In genomic region chr2:210475726-210476125, GRCh38 we compare ENCODE assay signal across 8 cellular contexts. TPM values are rescaled to one million over a fixed set of nuclear protein-coding genes. Genes with fewer than 3 reads are reported as not detected.
DNase-seq lines count a peak whose midpoint lies in the region; ATAC-seq and TF ChIP-seq lines count a peak whose summit lies in the region.

No MANE protein-coding gene starts in this region.

- POLR2A ChIA-PET in activated CD4-positive, alpha-beta T cell treated with anti-CD3 and anti-CD28 coated beads for 36 hours (lab: Charles Lee) = no interaction called here
- POLR2A ChIA-PET in activated B cell treated with CpG ODN at 0.5 μM for 24 hours (lab: Charles Lee) = interaction anchor here (0.6 to 3.3 kb wide), 2 partner anchors 13 to 952 kb away, joined by 3 to 13 read pairs; no protein-coding TSS in a partner anchor

- CTCF ChIA-PET in activated CD4-positive, alpha-beta T cell treated with anti-CD3 and anti-CD28 coated beads for 36 hours (lab: Charles Lee) = interaction anchor here (1.0 kb wide), 1 partner anchor 13 kb away, joined by 3 read pairs; no protein-coding TSS in a partner anchor
- CTCF ChIA-PET in activated B cell treated with CpG ODN at 0.5 μM for 24 hours (lab: Charles Lee) = interaction anchor here (0.6 to 1.7 kb wide), 3 partner anchors 27 to 245 kb away, joined by 3 to 8 read pairs (median 3); no protein-coding TSS in a partner anchor

- no peak for ATAC-seq in activated CD4-positive, alpha-beta T cell treated with anti-CD3 and anti-CD28 coated beads for 36 hours
- ATAC-seq in activated B cell treated with CpG ODN at 0.5 μM for 24 hours (ENCODE audit: low read depth) (no peak), GM18519 (IDR thresholded peaks at IDR 0.05; ENCODE audit: low FRiP score, unreplicated experiment) (no peak)

- peak overlapping the region; percentile 68 for H3K27ac Mint-ChIP-seq in activated CD4-positive, alpha-beta T cell treated with anti-CD3 and anti-CD28 coated beads for 36 hours
- H3K27ac Mint-ChIP-seq in activated B cell treated with CpG ODN at 0.5 μM for 24 hours = peak overlapping the region; percentile 62

- H3K4me3 ChIP-seq in iPS-18a (ENCODE audit: low read length) = peak overlapping the region; percentile 80

- H3K27ac ChIP-seq in iPS-18a (ENCODE audit: low read length) (no peak overlapping the region), substantia nigra (ENCODE audit: low read depth, low read length, poor library complexity, severe bottlenecking) (peak overlapping the region; percentile 92)

- no peak for DNase-seq in activated CD4-positive, alpha-beta T cell treated with anti-CD3 and anti-CD28 coated beads for 36 hours
- no peak for DNase-seq in activated CD4-positive, alpha-beta T cell treated with anti-CD3 and anti-CD28 coated beads, Interleukin-2, amount 50 U/mL, for 48 hours
- DNase-seq in activated B cell treated with CpG ODN at 0.5 μM for 24 hours (no peak), substantia nigra (lab: John Stamatoyannopoulos, UW) (no peak)
- no peak for DNase-seq in stimulated activated CD8-positive, alpha-beta memory T cell treated with anti-CD3 and anti-CD28 coated beads, Interleukin-4, amount 100 ng/mL, for 48 hours
- no peak for DNase-seq in stimulated activated CD4-positive, alpha-beta T cell treated with anti-CD3 and anti-CD28 coated beads, Interleukin-12 subunit alpha, Interleukin-12 subunit beta, amount 100 ng/mL, for 4 hours

- no peaks in the 10 kb centered on the region for H3K27me3 Mint-ChIP-seq in activated CD4-positive, alpha-beta T cell treated with anti-CD3 and anti-CD28 coated beads for 36 hours
- no peaks in the 10 kb centered on the region for H3K27me3 Mint-ChIP-seq in activated B cell treated with CpG ODN at 0.5 μM for 24 hours

- H3K4me1 Mint-ChIP-seq in activated CD4-positive, alpha-beta T cell treated with anti-CD3 and anti-CD28 coated beads for 36 hours = peaks cover 44% of the 10 kb centered on the region
- peaks cover 31% of the 10 kb centered on the region for H3K4me1 Mint-ChIP-seq in activated B cell treated with CpG ODN at 0.5 μM for 24 hours

- H3K4me3 Mint-ChIP-seq in activated CD4-positive, alpha-beta T cell treated with anti-CD3 and anti-CD28 coated beads for 36 hours = peak overlapping the region; percentile 97
- H3K4me3 Mint-ChIP-seq in activated B cell treated with CpG ODN at 0.5 μM for 24 hours = peak overlapping the region; percentile 72

- H3K27me3 ChIP-seq in iPS-18a (ENCODE audit: control insufficient read depth, insufficient read depth, low read length) = no peaks in the 10 kb centered on the region

- H3K9ac ChIP-seq in iPS-18a (ENCODE audit: low read length) = peak overlapping the region; percentile 87

- peaks cover 30% of the 10 kb centered on the region for H3K36me3 Mint-ChIP-seq in activated CD4-positive, alpha-beta T cell treated with anti-CD3 and anti-CD28 coated beads for 36 hours (ENCODE audit: low read depth)
- H3K36me3 Mint-ChIP-seq in activated B cell treated with CpG ODN at 0.5 μM for 24 hours (ENCODE audit: low read depth) = peaks cover 28% of the 10 kb centered on the region

- peaks cover 16% of the 10 kb centered on the region for H3K36me3 ChIP-seq in iPS-18a (ENCODE audit: control insufficient read depth, low read depth, low read length)

- peaks cover 5% of the 10 kb centered on the region for H3K4me1 ChIP-seq in iPS-18a (ENCODE audit: control insufficient read depth, low read depth, low read length)

- intact Hi-C loops in activated CD4-positive, alpha-beta T cell treated with anti-CD3 and anti-CD28 coated beads for 36 hours (cut with DNase I, micrococcal nuclease) = loop anchor here (1.0 to 5.0 kb wide), 4 partner anchors 303 to 473 kb away; partner anchors contain the start of genes KANSL1L (in 1 of the 2) and RPE (in 1 of the 2)
- intact Hi-C loops in activated B cell treated with CpG ODN at 0.5 μM for 24 hours (cut with micrococcal nuclease) = loop anchor here (1.0 to 10.0 kb wide), 8 partner anchors 8 to 1051 kb away; partner anchors contain the start of genes MAP2 and RPE

- no peak for TF ChIP-seq CTCF in activated B cell treated with CpG ODN at 0.5 μM for 24 hours (IDR thresholded peaks at IDR 0.05)

- H3K9me3 Mint-ChIP-seq in activated CD4-positive, alpha-beta T cell treated with anti-CD3 and anti-CD28 coated beads for 36 hours (ENCODE audit: low read depth) = no peaks in the 10 kb centered on the region
- H3K9me3 Mint-ChIP-seq in activated B cell treated with CpG ODN at 0.5 μM for 24 hours = no peaks in the 10 kb centered on the region

- H3K9me3 ChIP-seq in iPS-18a (ENCODE audit: control insufficient read depth, low read depth, low read length) = no peaks in the 10 kb centered on the region

RNA-seq across cellular contexts. Expression of gene LANCL1, which starts 0.8 kb away (rescaled TPM):
- 10 to 100 TPM; 43.3 to 45.4 TPM for total RNA-seq in activated CD4-positive, alpha-beta T cell treated with anti-CD3 and anti-CD28 coated beads for 36 hours
- 30.4 and 30.8 TPM in 2 replicates for total RNA-seq in activated B cell treated with CpG ODN at 0.5 μM for 24 hours
